In genomic region chr7:139075031-139075652, GRCh38 we compare ENCODE assay signal across 8 cellular contexts. TPM values are rescaled to one million over a fixed set of nuclear protein-coding genes. Genes with fewer than 3 reads are reported as not detected.
DNase-seq lines count a peak whose midpoint lies in the region; ATAC-seq lines count a peak whose summit lies in the region.

No MANE protein-coding gene starts in this region.

- H2BK120ac ChIP-seq in mesenchymal stem cell (ENCODE audit: low read depth, low read length) = peak overlapping the region; percentile 49

- ATAC-seq in GM19372 (IDR thresholded peaks at IDR 0.05; ENCODE audit: low read depth, unreplicated experiment) = peak; percentile 95
- peak; percentile 58 for ATAC-seq in HG03469 (IDR thresholded peaks at IDR 0.05; ENCODE audit: unreplicated experiment)

- peak overlapping the region; percentile 27 for H3K27ac ChIP-seq in CD4-positive, alpha-beta memory T cell (ENCODE audit: low read depth, low read length)
- peak overlapping the region; percentile 59 for H3K27ac ChIP-seq in effector memory CD4-positive, alpha-beta T cell (ENCODE audit: insufficient read depth, low read length, poor library complexity, severe bottlenecking)
- no peak overlapping the region for H3K27ac ChIP-seq in mesenchymal stem cell (ENCODE audit: low read length, poor library complexity, severe bottlenecking)

- POLR2A ChIA-PET in CD4-positive, alpha-beta memory T cell (lab: Charles Lee; ENCODE audit: partially characterized antibody) = interaction anchor here (0.8 to 14.0 kb wide), 18 partner anchors 8 to 285 kb away, joined by 3 to 244 read pairs (median 6); partner anchors contain the start of genes LUC7L2, ZC3HAV1 and ZC3HAV1L

- peaks cover 38 to 82% (median 59%) of the 10 kb centered on the region in 4 donors for H3K4me1 Mint-ChIP-seq in CD4-positive, alpha-beta memory T cell

- peak overlapping the region; percentile 42 for H2AK5ac ChIP-seq in mesenchymal stem cell (ENCODE audit: low read length, severe bottlenecking)

- H3K9me3 Mint-ChIP-seq in CD4-positive, alpha-beta memory T cell = peaks cover 0 to 2% (median 0%) of the 10 kb centered on the region in 8 donors

- peak overlapping the region in 1 of 2 experiments; percentile 77 for H2BK12ac ChIP-seq in mesenchymal stem cell (ENCODE audit: low read length in 2 of 2)

- peaks cover 21% of the 10 kb centered on the region for H3K79me1 ChIP-seq in mesenchymal stem cell (replicated peaks; ENCODE audit: low read length, poor library complexity, severe bottlenecking)

- H3K4me2 ChIP-seq in mesenchymal stem cell (ENCODE audit: low read length, poor library complexity, severe bottlenecking) = no peak overlapping the region

- H3K9me3 ChIP-seq in CD4-positive, alpha-beta memory T cell (ENCODE audit: control insufficient read depth in 1 of 2, low read length in 2 of 2) = no peaks in the 10 kb centered on the region
- H3K9me3 ChIP-seq in effector memory CD4-positive, alpha-beta T cell (ENCODE audit: control insufficient read depth, low read length) = no peaks in the 10 kb centered on the region
- H3K9me3 ChIP-seq in mesenchymal stem cell (ENCODE audit: control insufficient read depth, low read length) = no peaks in the 10 kb centered on the region

- peaks cover 68 to 81% of the 10 kb centered on the region in 2 donors for H3K36me3 Mint-ChIP-seq in CD4-positive, alpha-beta memory T cell

- H2BK15ac ChIP-seq in mesenchymal stem cell (ENCODE audit: low read depth, poor library complexity, severe bottlenecking) = no peak overlapping the region

- no peaks in the 10 kb centered on the region for H3K27me3 ChIP-seq in CD4-positive, alpha-beta memory T cell (ENCODE audit: insufficient read depth, low read length)
- no peaks in the 10 kb centered on the region for H3K27me3 ChIP-seq in effector memory CD4-positive, alpha-beta T cell (replicated peaks; ENCODE audit: control insufficient read depth, insufficient read depth, low read length, poor library complexity, severe bottlenecking)
- no peaks in the 10 kb centered on the region for H3K27me3 ChIP-seq in mesenchymal stem cell (ENCODE audit: control insufficient read depth in 1 of 2, insufficient read depth in 1 of 2, low read length in 2 of 2)

- H3K23ac ChIP-seq in mesenchymal stem cell (ENCODE audit: low read length in 2 of 2) = no peak overlapping the region

- no peak overlapping the region for H4K91ac ChIP-seq in mesenchymal stem cell (ENCODE audit: low read length)

- peak overlapping the region; percentile 61 for H4K8ac ChIP-seq in mesenchymal stem cell (ENCODE audit: low read length)

- CTCF ChIA-PET in CD4-positive, alpha-beta memory T cell (lab: Charles Lee; ENCODE audit: partially characterized antibody) = interaction anchor here (0.6 to 9.6 kb wide), 32 partner anchors 10 to 336 kb away, joined by 3 to 140 read pairs (median 9); a partner anchor contains a TSS

- H2AFZ ChIP-seq in mesenchymal stem cell (ENCODE audit: low read depth, low read length) = no peak overlapping the region

- 42% methylated on average over 9 of the region's 9 CpGs for WGBS in mesenchymal stem cell

- peak overlapping the region in 1 of 2 experiments; percentile 54 for H3K18ac ChIP-seq in mesenchymal stem cell (ENCODE audit: low read depth in 1 of 2, low read length in 2 of 2)

- H3K27ac Mint-ChIP-seq in CD4-positive, alpha-beta memory T cell = peak overlapping the region; percentile 86 to 91 (median 88)

- H2BK5ac ChIP-seq in mesenchymal stem cell (ENCODE audit: low read depth, low read length, poor library complexity, severe bottlenecking) = no peak overlapping the region

- H3K36me3 ChIP-seq in CD4-positive, alpha-beta memory T cell (ENCODE audit: insufficient read depth, low read length) = peaks cover 82% of the 10 kb centered on the region
- peaks cover 87% of the 10 kb centered on the region for H3K36me3 ChIP-seq in effector memory CD4-positive, alpha-beta T cell (ENCODE audit: control insufficient read depth, insufficient read depth, low read length)
- peaks cover 24 to 83% of the 10 kb centered on the region in 2 experiments for H3K36me3 ChIP-seq in mesenchymal stem cell (ENCODE audit: control insufficient read depth in 1 of 2, insufficient read depth in 2 of 2, low read depth in 1 of 2, low read length in 2 of 2)

- H3K27me3 Mint-ChIP-seq in CD4-positive, alpha-beta memory T cell = no peaks in the 10 kb centered on the region

- intact Hi-C loops in CD4-positive, alpha-beta memory T cell (cut with micrococcal nuclease) = loop anchor here (1.0 to 2.0 kb wide), 7 partner anchors 19 to 189 kb away; partner anchors contain the start of gene ZC3HAV1

- H3K4ac ChIP-seq in mesenchymal stem cell (ENCODE audit: low read depth in 1 of 2, low read length in 2 of 2) = no peak overlapping the region

- peak overlapping the region; percentile 53 to 75 (median 58) for H3K4me3 Mint-ChIP-seq in CD4-positive, alpha-beta memory T cell

- no peak overlapping the region for H3K14ac ChIP-seq in mesenchymal stem cell (ENCODE audit: low read length in 2 of 2)

- peak; percentile 77 to 84 (median 80) for DNase-seq in CD4-positive, alpha-beta memory T cell
- DNase-seq in NCI-H69 (lab: John Stamatoyannopoulos, UW) (peak; percentile 83), mesenchymal stem cell (peak; percentile 82)
- peak; percentile 51 to 61 for DNase-seq in activated CD4-positive, alpha-beta T cell treated with anti-CD3 and anti-CD28 coated beads, Interleukin-2, amount 50 U/mL, for 4 hours
- peak; percentile 51 to 65 (median 57) for DNase-seq in effector memory CD4-positive, alpha-beta T cell
- peak; percentile 70 for DNase-seq in stimulated activated CD8-positive, alpha-beta memory T cell treated with anti-CD3 and anti-CD28 coated beads, Interleukin-4, amount 100 ng/mL, for 48 hours

- peaks cover 61% of the 10 kb centered on the region for H3K4me1 ChIP-seq in CD4-positive, alpha-beta memory T cell (ENCODE audit: insufficient read depth, low read length)
- peaks cover 28% of the 10 kb centered on the region for H3K4me1 ChIP-seq in effector memory CD4-positive, alpha-beta T cell (ENCODE audit: control insufficient read depth, insufficient read depth, low read length, poor library complexity, severe bottlenecking)
- peaks cover 6% of the 10 kb centered on the region for H3K4me1 ChIP-seq in mesenchymal stem cell (ENCODE audit: control insufficient read depth, insufficient read depth, low read depth, low read length)

- no peak overlapping the region for H3K4me3 ChIP-seq in CD4-positive, alpha-beta memory T cell (ENCODE audit: low read length in 2 of 2)
- no peak overlapping the region for H3K4me3 ChIP-seq in effector memory CD4-positive, alpha-beta T cell (ENCODE audit: insufficient read depth, low read depth, low read length, poor library complexity, severe bottlenecking)
- H3K4me3 ChIP-seq in mesenchymal stem cell (ENCODE audit: insufficient read depth in 1 of 2, low read depth in 1 of 2, low read length in 2 of 2) = no peak overlapping the region

- H3K9ac ChIP-seq in mesenchymal stem cell (ENCODE audit: low read length) = peak overlapping the region; percentile 64

RNA-seq across cellular contexts. Expression of gene ZC3HAV1, which starts 34.4 kb away (rescaled TPM):
- 100 to 1,000 TPM; 154 to 159 TPM for total RNA-seq in CD4-positive, alpha-beta memory T cell
- 100 to 1,000 TPM; 150 to 169 TPM for polyA plus RNA-seq in CD4-positive, alpha-beta memory T cell
- polyA plus RNA-seq in mesenchymal stem cell (2013, experiment 1 of 2) = 26.4 TPM
- polyA plus RNA-seq in mesenchymal stem cell (2013, experiment 2 of 2) = 25.0 TPM

RNA-seq across cellular contexts. Expression of gene ZC3HAV1L, which starts 39.3 kb away (rescaled TPM):
- total RNA-seq in CD4-positive, alpha-beta memory T cell = 1 to 10 TPM; 3.8 to 4.6 TPM
- polyA plus RNA-seq in CD4-positive, alpha-beta memory T cell = under 1 TPM in 1 of 2 donors, not detected in 1; 0.37 TPM
- 11.3 TPM for polyA plus RNA-seq in mesenchymal stem cell (2013, experiment 1 of 2)
- 11.3 TPM for polyA plus RNA-seq in mesenchymal stem cell (2013, experiment 2 of 2)
